Comparison of ENCODE assay signal across 8 cellular contexts in genomic region chr9:113579270-113580040, GRCh38.
A peak's percentile ranks its signal among the peaks of the same experiment; 100 is the strongest.
DNase-seq lines count a peak whose midpoint lies in the region; ATAC-seq and TF ChIP-seq lines count a peak whose summit lies in the region.

No MANE protein-coding gene starts in this region.

- no peaks in the 10 kb centered on the region for H3K27me3 Mint-ChIP-seq in mesothelial cell of epicardium (ENCODE audit: low read depth)

- peak; percentile 7 for DNase-seq in NCI-H1694 treated with DMSO at 0.1 percent for 48 hours (lab: John Stamatoyannopoulos, UW)
- no peak for DNase-seq in NCI-H1694 (lab: John Stamatoyannopoulos, UW)
- DNase-seq in PC-9 = peak; percentile 33 to 47
- DNase-seq in body of pancreas = peak in 2 of 4 donors; percentile 54 to 73
- no peak for DNase-seq in mesothelial cell of epicardium (ENCODE audit: low spot score in 2 of 2, unreplicated experiment in 2 of 2)
- no peak for DNase-seq in NCI-H774 (lab: John Stamatoyannopoulos, UW)
- DNase-seq in dedifferentiated amniotic fluid mesenchymal stem cell (ENCODE audit: extremely low spot score) = no peak

- 62% methylated on average over 5 of the region's 5 CpGs for WGBS in body of pancreas, 2 donors

- POLR2A ChIA-PET in PC-9 (lab: Charles Lee; ENCODE audit: unreplicated experiment) = interaction anchor here (0.6 to 1.0 kb wide), 6 partner anchors 31 to 1774 kb away, joined by 3 to 5 read pairs (median 3); partner anchors contain the start of genes CDC26 and PRPF4

- H4K20me1 ChIP-seq in PC-9 (ENCODE audit: insufficient read depth) = no peaks in the 10 kb centered on the region

- H3K36me3 Mint-ChIP-seq in mesothelial cell of epicardium = no peaks in the 10 kb centered on the region

- H3K36me3 ChIP-seq in PC-9 (ENCODE audit: low read depth) (peaks cover 3% of the 10 kb centered on the region; the same call in 1 of the 2 replicates), body of pancreas (replicated peaks in 1 of 2; ENCODE audit: insufficient read depth in 1 of 2, low read depth in 2 of 2) (peaks cover 0 to 7% of the 10 kb centered on the region in 2 donors)

- H3K27ac Mint-ChIP-seq in mesothelial cell of epicardium = peak overlapping the region; percentile 19

- H2AFZ ChIP-seq in PC-9 = no peak overlapping the region

- H3K4me3 ChIP-seq in PC-9 = peak overlapping the region; percentile 45
- no peak overlapping the region for H3K4me3 ChIP-seq in body of pancreas

- ATAC-seq in HG03060 (IDR thresholded peaks at IDR 0.05; ENCODE audit: low read depth, unreplicated experiment) = peak; percentile 8
- no peak for ATAC-seq in body of pancreas

- no peaks in the 10 kb centered on the region for H3K27me3 ChIP-seq in PC-9 (ENCODE audit: insufficient read depth, low read depth)
- no peaks in the 10 kb centered on the region for H3K27me3 ChIP-seq in body of pancreas

- no TSS peak for BruUV-seq in PC-9 (replicated peaks; lab: Mats Ljungman, UMichigan)

- CTCF ChIA-PET in PC-9 (lab: Charles Lee) = interaction anchor here (0.9 to 1.6 kb wide), 2 partner anchors 12 to 224 kb away, joined by 3 to 7 read pairs; no protein-coding TSS in a partner anchor

- H3K4me2 ChIP-seq in PC-9 = peak overlapping the region; percentile 87

- H3K79me2 ChIP-seq in PC-9 (ENCODE audit: low read depth) = peaks cover 13% of the 10 kb centered on the region

- H3K4me3 Mint-ChIP-seq in mesothelial cell of epicardium = no peak overlapping the region

- intact Hi-C loops in PC-9 (cut with micrococcal nuclease; ENCODE audit: unreplicated experiment) (loop anchor here (1.0 to 5.0 kb wide), 7 partner anchors 31 to 357 kb away; partner anchors contain the start of genes ALAD, CDC26, FKBP15 and PRPF4), body of pancreas (cut with DNase I) (no loop called here)

- no peaks in the 10 kb centered on the region for H3K9me2 ChIP-seq in PC-9 (ENCODE audit: insufficient read depth)

- H3K4me1 Mint-ChIP-seq in mesothelial cell of epicardium = peaks cover 16% of the 10 kb centered on the region

- H3K9me3 Mint-ChIP-seq in mesothelial cell of epicardium = no peaks in the 10 kb centered on the region

- H3K4me1 ChIP-seq in PC-9 (replicated peaks; ENCODE audit: insufficient read depth) (peaks cover 67% of the 10 kb centered on the region), body of pancreas (peaks cover 83% of the 10 kb centered on the region)

- TF ChIP-seq POLR2A in body of pancreas (IDR thresholded peaks at IDR 0.05) = no peak

- peaks cover 42% of the 10 kb centered on the region for H3F3A ChIP-seq in PC-9 (ENCODE audit: insufficient read depth, low read depth)

- H3K9me3 ChIP-seq in PC-9 (ENCODE audit: insufficient read depth, low read depth) (no peaks in the 10 kb centered on the region), body of pancreas (no peaks in the 10 kb centered on the region)

- no peak for TF ChIP-seq CTCF in PC-9 (conservative IDR thresholded peaks at IDR 0.05)
- TF ChIP-seq CTCF in body of pancreas (IDR thresholded peaks at IDR 0.05) = no peak
- TF ChIP-seq CTCF in mesothelial cell of epicardium (IDR thresholded peaks at IDR 0.05; ENCODE audit: unreplicated experiment) = no peak

- H3K27ac ChIP-seq in PC-9 (peak overlapping the region; percentile 93), body of pancreas (peak overlapping the region; percentile 89 to 96 (median 94))

Comparison
In these comparisons a context has a peak if more than half of its experiments do, and no peak if none do; other contexts are left out.
1. DNase-seq: peak in NCI-H1694 treated with DMSO at 0.1 percent for 48 hours (single experiment) and PC-9 (2 of 2); none in NCI-H1694 (single experiment), mesothelial cell of epicardium (0 of 2), NCI-H774 (single experiment) and dedifferentiated amniotic fluid mesenchymal stem cell (single experiment).